Comparison of ENCODE assay signal across 8 cellular contexts in genomic region chr12:122031342-122032216, GRCh38. TPM values are rescaled to one million over a fixed set of nuclear protein-coding genes. Genes with fewer than 3 reads are reported as not detected.
A peak's percentile ranks its signal among the peaks of the same experiment; 100 is the strongest.
DNase-seq lines count a peak whose midpoint lies in the region; ATAC-seq and TF ChIP-seq lines count a peak whose summit lies in the region.

No MANE protein-coding gene starts in this region.

- TF ChIP-seq RAD21 in SK-N-SH (IDR thresholded peaks at IDR 0.05; ENCODE audit: low read length), result peak; percentile 27

- no peak overlapping the region for H3K4me2 ChIP-seq in SK-N-SH

- intact Hi-C loops in adrenal gland (cut with DNase I), result no loop called here

- WGBS in SK-N-SH (ENCODE audit: low lambda C conversion rate), result 89% methylated on average over 14 of the region's 21 CpGs
- 71 to 98% (median 76%) methylated on average over 8 to 21 of the region's 21 CpGs for WGBS in adrenal gland, 4 donors

- TF ChIP-seq EP300 in SK-N-SH (IDR thresholded peaks at IDR 0.05; ENCODE audit: borderline replicate concordance in 1 of 2, low read depth in 1 of 2, low read length in 1 of 2), result no peak

- no peak overlapping the region for H3K9ac ChIP-seq in SK-N-SH

- H3K27ac ChIP-seq in SK-N-SH (ENCODE audit: low read depth in 2 of 2, low read length in 1 of 2), result no peak overlapping the region
- H3K27ac ChIP-seq in adrenal gland, result no peak overlapping the region

- H3K36me3 ChIP-seq in SK-N-SH (replicated peaks in 1 of 2; ENCODE audit: control insufficient read depth in 1 of 2, insufficient read depth in 2 of 2, low read length in 1 of 2) (peaks cover 0 to 7% of the 10 kb centered on the region in 2 experiments), adrenal gland (replicated peaks in 1 of 2) (peaks cover 0 to 7% of the 10 kb centered on the region in 2 donors)

- TF ChIP-seq POLR2A in adrenal gland (IDR thresholded peaks at IDR 0.05), result no peak

- H3K9me3 ChIP-seq in SK-N-SH (no peaks in the 10 kb centered on the region), adrenal gland (replicated peaks in 1 of 3) (no peaks in the 10 kb centered on the region)

- POLR2A ChIA-PET in SK-N-SH (lab: Yijun Ruan, JAX), result no interaction called here

- H3K4me3 ChIP-seq in SK-N-SH (ENCODE audit: low read depth in 2 of 2, low read length in 1 of 2) (no peak overlapping the region), adrenal gland (no peak overlapping the region)

- CTCF ChIA-PET in SK-N-SH (lab: Yijun Ruan, JAX), result interaction anchor here (0.6 to 2.0 kb wide), 14 partner anchors 9 to 237 kb away, joined by 3 to 8 read pairs (median 4); partner anchors contain the start of gene BCL7A

- peaks cover 66% of the 10 kb centered on the region for H4K20me1 ChIP-seq in SK-N-SH (ENCODE audit: insufficient read depth)

- peaks cover 4% of the 10 kb centered on the region for H3F3A ChIP-seq in SK-N-SH (replicated peaks; ENCODE audit: insufficient read depth)

- no peaks in the 10 kb centered on the region for H3K9me2 ChIP-seq in SK-N-SH

- H3K27me3 ChIP-seq in SK-N-SH (ENCODE audit: insufficient read depth), result no peaks in the 10 kb centered on the region
- no peaks in the 10 kb centered on the region for H3K27me3 ChIP-seq in adrenal gland

- no peak overlapping the region for H2AFZ ChIP-seq in SK-N-SH (ENCODE audit: low read depth)

- peak; percentile 64 for TF ChIP-seq CTCF in SK-N-SH (IDR thresholded peaks at IDR 0.05)
- peak; percentile 44 to 74 (median 60) for TF ChIP-seq CTCF in adrenal gland (IDR thresholded peaks at IDR 0.05)

- no peak for ATAC-seq in GM19463 (IDR thresholded peaks at IDR 0.05; ENCODE audit: unreplicated experiment)

- DNase-seq in NCI-H510A treated with DMSO at 0.1 percent for 48 hours (lab: John Stamatoyannopoulos, UW) (peak; percentile 27), NCI-H510A (lab: John Stamatoyannopoulos, UW) (no peak), SK-N-SH (peak; percentile 84), adrenal gland (peak in 3 of 7 donors; percentile 42 to 60 (median 50)), iPS-NIHi7 (ENCODE audit: extremely low spot score) (peak; percentile 91), NCI-H1436 treated with DMSO at 0.1 percent for 48 hours (lab: John Stamatoyannopoulos, UW) (no peak)
- DNase-seq in stimulated activated CD4-positive, alpha-beta T cell treated with anti-CD3 and anti-CD28 coated beads, TNF-alpha, amount 100 ng/mL, for 48 hours (ENCODE audit: low read depth in 3 of 3), result peak; percentile 24 to 54 (median 41)

- H3K4me1 ChIP-seq in SK-N-SH (ENCODE audit: control insufficient read depth in 1 of 2, insufficient read depth in 2 of 2, low read depth in 1 of 2, low read length in 1 of 2) (peaks cover 5 to 15% of the 10 kb centered on the region in 2 experiments; a peak in 2 of 4 replicates), adrenal gland (replicated peaks in 1 of 2) (peaks cover 14 to 29% of the 10 kb centered on the region in 2 donors)

- H3K79me2 ChIP-seq in SK-N-SH (ENCODE audit: insufficient read depth), result peaks cover 97% of the 10 kb centered on the region

TF ChIP-seq in SK-N-SH, 30 proteins besides CTCF, POLR2A, EP300 and RAD21:
- TF ChIP-seq SMC3 (IDR thresholded peaks at IDR 0.05; ENCODE audit: low read depth, low read length), result peak; percentile 32
- TF ChIP-seq, protein P1, sequence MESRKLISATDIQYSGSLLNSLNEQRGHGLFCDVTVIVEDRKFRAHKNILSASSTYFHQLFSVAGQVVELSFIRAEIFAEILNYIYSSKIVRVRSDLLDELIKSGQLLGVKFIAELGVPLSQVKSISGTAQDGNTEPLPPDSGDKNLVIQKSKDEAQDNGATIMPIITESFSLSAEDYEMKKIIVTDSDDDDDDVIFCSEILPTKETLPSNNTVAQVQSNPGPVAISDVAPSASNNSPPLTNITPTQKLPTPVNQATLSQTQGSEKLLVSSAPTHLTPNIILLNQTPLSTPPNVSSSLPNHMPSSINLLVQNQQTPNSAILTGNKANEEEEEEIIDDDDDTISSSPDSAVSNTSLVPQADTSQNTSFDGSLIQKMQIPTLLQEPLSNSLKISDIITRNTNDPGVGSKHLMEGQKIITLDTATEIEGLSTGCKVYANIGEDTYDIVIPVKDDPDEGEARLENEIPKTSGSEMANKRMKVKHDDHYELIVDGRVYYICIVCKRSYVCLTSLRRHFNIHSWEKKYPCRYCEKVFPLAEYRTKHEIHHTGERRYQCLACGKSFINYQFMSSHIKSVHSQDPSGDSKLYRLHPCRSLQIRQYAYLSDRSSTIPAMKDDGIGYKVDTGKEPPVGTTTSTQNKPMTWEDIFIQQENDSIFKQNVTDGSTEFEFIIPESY (IDR thresholded peaks at IDR 0.05; ENCODE audit: borderline replicate concordance, low read depth), result no peak
- no peak for TF ChIP-seq CHD2 (IDR thresholded peaks at IDR 0.05; ENCODE audit: low read length, partially characterized antibody)
- no peak for TF ChIP-seq JUND (IDR thresholded peaks at IDR 0.05)
- no peak for TF ChIP-seq RXRA (IDR thresholded peaks at IDR 0.05; ENCODE audit: borderline replicate concordance, low read depth)
- no peak for TF ChIP-seq SIN3A (IDR thresholded peaks at IDR 0.05; ENCODE audit: borderline replicate concordance, low read depth, low read length)
- TF ChIP-seq USF2 (IDR thresholded peaks at IDR 0.05; ENCODE audit: borderline replicate concordance, low read depth, low read length), result no peak
- TF ChIP-seq NFIC (IDR thresholded peaks at IDR 0.05; ENCODE audit: borderline replicate concordance), result no peak
- TF ChIP-seq FOXM1 (IDR thresholded peaks at IDR 0.05; ENCODE audit: low read depth), result no peak

RNA-seq across cellular contexts. Expression of gene BCL7A, which starts 9.9 kb away (rescaled TPM):
- polyA plus RNA-seq in SK-N-SH (2012; rRNA removed) (30.8 and 34.0 TPM in 2 replicates), adrenal gland (1 to 10 TPM; 1.6 to 4.6 (median 2.3) TPM)
- polyA plus RNA-seq in SK-N-SH (2012; cell fraction: cytosol; rRNA removed), result 25.4 and 30.9 TPM in 2 replicates
- polyA plus RNA-seq in SK-N-SH (2012; cell fraction: nucleus; rRNA removed), result 34.6 and 39.6 TPM in 2 replicates
- total RNA-seq in adrenal gland, result 10 to 100 TPM in 1 of 8 donors, 1 to 10 TPM in 7; 3.9 to 11.5 (median 5.1) TPM

RNA-seq across cellular contexts. Expression of gene MLXIP, which starts 47.0 kb away (rescaled TPM):
- 6.8 and 11.0 TPM in 2 replicates for polyA plus RNA-seq in SK-N-SH (2012; rRNA removed)
- polyA plus RNA-seq in SK-N-SH (2012; cell fraction: cytosol; rRNA removed), result 6.8 and 9.2 TPM in 2 replicates
- 42.6 and 43.4 TPM in 2 replicates for polyA plus RNA-seq in SK-N-SH (2012; cell fraction: nucleus; rRNA removed)
- 10 to 100 TPM; 29.5 to 79.1 (median 42.3) TPM for total RNA-seq in adrenal gland
- 10 to 100 TPM; 29.1 to 98.1 (median 29.3) TPM for polyA plus RNA-seq in adrenal gland

Comparison
In these comparisons a context has a peak if more than half of its experiments do, and no peak if none do; other contexts are left out.
1. DNase-seq: peak in NCI-H510A treated with DMSO at 0.1 percent for 48 hours (single experiment), SK-N-SH (single experiment), iPS-NIHi7 (single experiment) and stimulated activated CD4-positive, alpha-beta T cell treated with anti-CD3 and anti-CD28 coated beads, TNF-alpha, amount 100 ng/mL, for 48 hours (3 of 3); none in NCI-H510A (single experiment) and NCI-H1436 treated with DMSO at 0.1 percent for 48 hours (single experiment).
2. RNA of gene BCL7A, which starts 9.9 kb away (polyA plus RNA-seq): 25.4 to 39.6 TPM in SK-N-SH; 1.6 to 4.6 TPM in adrenal gland; every median in the first group is over 4 times any median in the second.